In the genomic region with DNA sequence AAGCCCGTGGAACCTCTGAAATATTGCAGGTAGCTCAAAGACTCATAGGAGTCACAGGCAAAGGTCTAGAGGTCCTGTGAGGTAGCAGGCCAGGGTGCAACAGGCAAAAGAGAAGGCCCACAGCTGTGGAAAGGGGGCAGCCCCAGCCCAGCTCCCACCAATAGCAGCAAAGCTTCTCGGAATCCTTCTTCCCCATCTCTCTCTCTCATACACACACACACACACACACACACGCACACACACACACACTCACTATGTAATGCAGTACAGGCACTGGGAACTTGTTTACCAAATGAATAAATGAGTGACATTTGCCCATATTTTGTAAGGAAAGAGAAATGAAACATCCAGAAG, we compare ENCODE assay signal across 24 cellular contexts. TPM values are rescaled to one million over a fixed set of nuclear protein-coding genes. Genes with fewer than 3 reads are reported as not detected.
DNase-seq lines count a peak whose midpoint lies in the region; ATAC-seq and TF ChIP-seq lines count a peak whose summit lies in the region.
"Had no signal": no experiment of that assay in that cellular context is flagged by ENCODE, and none has a peak within 500 bp of the region (broad histone marks: within the 10 kb centered on the region; RNA-seq: fewer than 3 reads in every experiment).

No MANE protein-coding gene starts in this region.

- 46 to 71% methylated on average over 1 to 3 of the region's 3 CpGs for WGBS in transverse colon (ENCODE audit: low coverage in 1 of 2), 2 donors

- peak; percentile 62 for DNase-seq in Karpas-422
- DNase-seq in central memory CD8-positive, alpha-beta T cell (ENCODE audit: low spot score in 2 of 2): no peak
- DNase-seq in transverse colon: no peak
- no peak for DNase-seq in NCI-H1436 (lab: John Stamatoyannopoulos, UW)
- no peak for DNase-seq in GM10248 (ENCODE audit: extremely low spot score)
- no peak for DNase-seq in activated gamma-delta T cell (lab: John Stamatoyannopoulos, UW)
- DNase-seq: activated CD4-positive, alpha-beta T cell treated with anti-CD3 and anti-CD28 coated beads, Interleukin-2, amount 50 U/mL, for 48 hours; activated CD8-positive, alpha-beta memory T cell treated with anti-CD3 and anti-CD28 coated beads, Interleukin-2, amount 50 U/mL, for 4 hours; activated effector memory CD4-positive, alpha-beta T cell treated with Interleukin-2 at 50 U/mL for 16 hours; activated naive CD8-positive, alpha-beta T cell treated with anti-CD3 and anti-CD28 coated beads, Interleukin-2, amount 10 ng/mL, durations not matched to agents 7 days and 5 days; CD4-positive, alpha-beta memory T cell; heart right ventricle; left colon; NCI-H1092; NCI-H2029; NCI-H748 treated with DMSO at 0.1 percent for 48 hours; OCI-M1; posterior cingulate gyrus; trophoblast cell had no signal

- no peaks in the 10 kb centered on the region for H3K9me3 Mint-ChIP-seq in central memory CD8-positive, alpha-beta T cell
- H3K9me3 Mint-ChIP-seq: activated naive CD8-positive, alpha-beta T cell treated with anti-CD3 and anti-CD28 coated beads, Interleukin-2, amount 10 ng/mL, durations not matched to agents 7 days and 5 days; CD4-positive, alpha-beta memory T cell; GM23338; mesothelial cell of epicardium had no signal

- H3K27me3 Mint-ChIP-seq in central memory CD8-positive, alpha-beta T cell: no peaks in the 10 kb centered on the region
- H3K27me3 Mint-ChIP-seq: activated naive CD8-positive, alpha-beta T cell treated with anti-CD3 and anti-CD28 coated beads, Interleukin-2, amount 10 ng/mL, durations not matched to agents 7 days and 5 days had no signal

- H2AFZ ChIP-seq in Karpas-422 (ENCODE audit: low read length): 0 out of 2 replicates have a peak overlapping the region, but pooled peaks have one; percentile 41
- H2AFZ ChIP-seq: GM23338 had no signal

- no peak overlapping the region for H3K27ac ChIP-seq in Karpas-422 (ENCODE audit: low read length)
- peak overlapping the region; percentile 84 to 86 for H3K27ac ChIP-seq in mucosa of rectum (ENCODE audit: low read depth in 2 of 2, low read length in 2 of 2)
- peak overlapping the region; percentile 64 to 91 (median 78) for H3K27ac ChIP-seq in transverse colon
- H3K27ac ChIP-seq: heart right ventricle had no signal

- no peaks in the 10 kb centered on the region for H4K20me1 ChIP-seq in Karpas-422 (ENCODE audit: insufficient read depth, low read depth, low read length)

- H3K4me1 ChIP-seq in Karpas-422 (ENCODE audit: low read length) (no peaks in the 10 kb centered on the region), mucosa of rectum (ENCODE audit: control insufficient read depth in 2 of 2, insufficient read depth in 2 of 2, low read length in 2 of 2) (peaks cover 52 to 60% of the 10 kb centered on the region in 2 donors), transverse colon (peaks cover 12 to 60% (median 50%) of the 10 kb centered on the region in 4 donors)

- no peak for ATAC-seq in central memory CD8-positive, alpha-beta T cell (replicated peaks; ENCODE audit: extremely low read depth, poor library complexity, severe bottlenecking)
- ATAC-seq: GM23338, heart right ventricle, Right ventricle myocardium inferior, sciatic nerve had no signal

- H3K27ac Mint-ChIP-seq in central memory CD8-positive, alpha-beta T cell (ENCODE audit: low read depth): peak overlapping the region; percentile 80
- H3K27ac Mint-ChIP-seq: GM23338 had no signal

- H3K9ac ChIP-seq in Karpas-422 (ENCODE audit: low read length) (no peak overlapping the region), mucosa of rectum (ENCODE audit: low read depth in 1 of 2, low read length in 2 of 2) (peak overlapping the region; percentile 47 to 66)

- no peak overlapping the region for H3K4me3 ChIP-seq in Karpas-422 (ENCODE audit: low read length)
- H3K4me3 ChIP-seq in mucosa of rectum (ENCODE audit: low read length in 2 of 2): peak overlapping the region in 1 of 2 donors; percentile 15
- H3K4me3 ChIP-seq in transverse colon: no peak overlapping the region
- H3K4me3 ChIP-seq: GM23338, heart right ventricle had no signal

- in situ Hi-C loops in transverse colon (cut with MboI; ENCODE audit: low pct_ligation_motif_present in 1 of 4, low pct_unique_long_range_greater_than_20kb in 1 of 4, low sequenced_read_pairs in 3 of 4): loop anchor here in 1 of 4 donors (10.0 kb wide), 1 partner anchor 46 kb away; the partner anchor contains the start of gene RNF43

- no peaks in the 10 kb centered on the region for H3K27me3 ChIP-seq in Karpas-422 (ENCODE audit: low read length)
- H3K27me3 ChIP-seq in mucosa of rectum (ENCODE audit: control insufficient read depth in 2 of 2, insufficient read depth in 2 of 2, low read length in 2 of 2): no peaks in the 10 kb centered on the region
- H3K27me3 ChIP-seq in transverse colon: no peaks in the 10 kb centered on the region
- H3K27me3 ChIP-seq: heart right ventricle had no signal

- H3K9me2 ChIP-seq in Karpas-422 (replicated peaks; ENCODE audit: insufficient read depth, low read length): no peaks in the 10 kb centered on the region

- CTCF ChIA-PET in GM10248 (lab: Yijun Ruan, JAX): interaction anchor here (0.7 to 4.0 kb wide), 10 partner anchors 10 to 65 kb away, joined by 3 to 27 read pairs (median 4); partner anchors contain the start of gene RNF43

- no peak for TF ChIP-seq POLR2A in transverse colon (IDR thresholded peaks at IDR 0.05)

- intact Hi-C loops in transverse colon (cut with DNase I; ENCODE audit: low total_unique reads): no loop called here

- POLR2A ChIA-PET in GM10248 (lab: Yijun Ruan, JAX): interaction anchor here (0.7 to 1.3 kb wide), 3 partner anchors 17 to 46 kb away, joined by 3 read pairs; partner anchors contain the start of gene SUPT4H1

- H3K36me3 Mint-ChIP-seq in central memory CD8-positive, alpha-beta T cell (ENCODE audit: insufficient read depth): peaks cover 6% of the 10 kb centered on the region
- H3K36me3 Mint-ChIP-seq: activated naive CD8-positive, alpha-beta T cell treated with anti-CD3 and anti-CD28 coated beads, Interleukin-2, amount 10 ng/mL, durations not matched to agents 7 days and 5 days had no signal

- TF ChIP-seq CTCF in transverse colon (IDR thresholded peaks at IDR 0.05) (no peak), GM10248 (IDR thresholded peaks at IDR 0.05; ENCODE audit: control extremely low read depth, extremely low read depth, low read depth, missing control alignments) (no peak)

- H3K4me1 Mint-ChIP-seq in central memory CD8-positive, alpha-beta T cell: peaks cover 41% of the 10 kb centered on the region

- H3K79me2 ChIP-seq in Karpas-422 (ENCODE audit: low read length): no peaks in the 10 kb centered on the region

- TF ChIP-seq EP300 in transverse colon (IDR thresholded peaks at IDR 0.05; ENCODE audit: low read depth): no peak

- H3K36me3 ChIP-seq in Karpas-422 (ENCODE audit: insufficient read depth, low read length) (no peaks in the 10 kb centered on the region), mucosa of rectum (ENCODE audit: control insufficient read depth in 2 of 2, insufficient read depth in 2 of 2, low read length in 2 of 2) (peaks cover 11 to 19% of the 10 kb centered on the region in 2 donors), transverse colon (no peaks in the 10 kb centered on the region)
- H3K36me3 ChIP-seq: heart right ventricle had no signal

- peak overlapping the region; percentile 71 for H3K4me3 Mint-ChIP-seq in central memory CD8-positive, alpha-beta T cell
- H3K4me3 Mint-ChIP-seq: activated naive CD8-positive, alpha-beta T cell treated with anti-CD3 and anti-CD28 coated beads, Interleukin-2, amount 10 ng/mL, durations not matched to agents 7 days and 5 days; CD4-positive, alpha-beta memory T cell; GM23338; mesothelial cell of epicardium had no signal

- H3K4me2 ChIP-seq in Karpas-422 (ENCODE audit: low read depth, low read length, poor library complexity, severe bottlenecking): no peak overlapping the region
- H3K4me2 ChIP-seq: GM23338 had no signal

- H3K9me3 ChIP-seq in Karpas-422 (ENCODE audit: low read length) (no peaks in the 10 kb centered on the region), mucosa of rectum (ENCODE audit: control insufficient read depth in 2 of 2, low read length in 2 of 2) (no peaks in the 10 kb centered on the region), transverse colon (no peaks in the 10 kb centered on the region)
- H3K9me3 ChIP-seq: heart right ventricle had no signal

RNA-seq across cellular contexts. Expression of gene SUPT4H1, which starts 16.8 kb away (rescaled TPM):
- total RNA-seq in Karpas-422 (2014; rRNA removed; shearing (Covaris generic); ENCODE audit: low replicate concordance): 50.2 and 64.7 TPM in 2 replicates
- 10 to 100 TPM; 12.0 to 66.3 (median 40.0) TPM for total RNA-seq in transverse colon

RNA-seq across cellular contexts. Expression of gene TSPOAP1, which starts 40.2 kb away (rescaled TPM):
- total RNA-seq in Karpas-422 (2014; rRNA removed; shearing (Covaris generic); ENCODE audit: low replicate concordance): 7.8 and 14.0 TPM in 2 replicates
- 10 to 100 TPM in 2 of 4 donors, 1 to 10 TPM in 2; 4.4 to 21.7 (median 9.4) TPM for total RNA-seq in transverse colon

RNA-seq across cellular contexts. Expression of gene RNF43, which starts 48.5 kb away (rescaled TPM):
- total RNA-seq in Karpas-422 (2014; rRNA removed; shearing (Covaris generic); ENCODE audit: low replicate concordance): not detected in 2 replicates
- total RNA-seq in transverse colon: 10 to 100 TPM; 31.9 to 84.2 (median 38.2) TPM

Comparison
In these comparisons a context has a peak if more than half of its experiments do, and no peak if none do; other contexts are left out.
1. RNA of gene RNF43, which starts 48.5 kb away (total RNA-seq): 31.9 to 84.2 TPM in transverse colon; not detected in Karpas-422; every median in the first group is over 10 times any median in the second.